In genomic region chr6:53301801-53302537, GRCh38 we compare ENCODE assay signal across 8 cellular contexts. TPM values are rescaled to one million over a fixed set of nuclear protein-coding genes. Genes with fewer than 3 reads are reported as not detected.
DNase-seq lines count a peak whose midpoint lies in the region; ATAC-seq and TF ChIP-seq lines count a peak whose summit lies in the region.

No MANE protein-coding gene starts in this region.

- peaks cover 7% of the 10 kb centered on the region for H3K36me3 Mint-ChIP-seq in T-cell

- no peak overlapping the region for H2AFZ ChIP-seq in DND-41 (ENCODE audit: low read depth, low read length)

- H3K4me3 ChIP-seq in DND-41 (ENCODE audit: low read depth in 1 of 2, low read length in 2 of 2) (peak overlapping the region in 1 of 2 experiments; percentile 14; a peak in 2 of 4 replicates), esophagus (ENCODE audit: low read depth in 1 of 2, low read length in 2 of 2) (no peak overlapping the region), prostate gland (no peak overlapping the region), WERI-Rb-1 (ENCODE audit: low read depth, low read length) (no peak overlapping the region)

- peaks cover 79 to 84% (median 81%) of the 10 kb centered on the region in 3 donors for H3K4me1 Mint-ChIP-seq in T-cell

- no peaks in the 10 kb centered on the region for H3K27me3 ChIP-seq in DND-41 (ENCODE audit: insufficient read depth, low read length, poor library complexity)
- H3K27me3 ChIP-seq in esophagus (ENCODE audit: control insufficient read depth in 1 of 2, insufficient read depth in 2 of 2, low read length in 2 of 2) = no peaks in the 10 kb centered on the region
- H3K27me3 ChIP-seq in prostate gland (replicated peaks; ENCODE audit: insufficient read depth) = no peaks in the 10 kb centered on the region
- no peaks in the 10 kb centered on the region for H3K27me3 ChIP-seq in WERI-Rb-1 (ENCODE audit: insufficient read depth, low read depth, severe bottlenecking)

- peak overlapping the region; percentile 80 to 95 for H3K27ac Mint-ChIP-seq in T-cell

- CTCF ChIA-PET in T-cell (lab: Charles Lee) = interaction anchor here (0.5 to 3.2 kb wide), 23 partner anchors 7 to 242 kb away, joined by 3 to 22 read pairs (median 5); partner anchors contain the start of gene ELOVL5 (in 1 of the 2)

- H3K9ac ChIP-seq in DND-41 (ENCODE audit: low read depth, low read length) = peak overlapping the region; percentile 53

- H3K27me3 Mint-ChIP-seq in T-cell = no peaks in the 10 kb centered on the region

- H3K4me3 Mint-ChIP-seq in T-cell = peak overlapping the region; percentile 10 to 75 (median 51)

- POLR2A ChIA-PET in T-cell (lab: Charles Lee) = interaction anchor here (0.6 to 2.2 kb wide), 15 partner anchors 8 to 46 kb away, joined by 3 to 14 read pairs (median 4); partner anchors contain the start of gene ELOVL5 (in 1 of the 2)

- peak overlapping the region; percentile 63 for H3K4me2 ChIP-seq in DND-41 (ENCODE audit: insufficient read depth, low read length)

- WGBS in esophagus, 2 donors = 62 to 64% methylated on average over 7 of the region's 7 CpGs
- WGBS in prostate gland = 72% methylated on average over 7 of the region's 7 CpGs

- H3K4me1 ChIP-seq in DND-41 (ENCODE audit: insufficient read depth, low read length) = peaks cover 73% of the 10 kb centered on the region
- peaks cover 10 to 14% of the 10 kb centered on the region in 2 donors for H3K4me1 ChIP-seq in esophagus (ENCODE audit: control insufficient read depth in 2 of 2, insufficient read depth in 2 of 2, low read length in 1 of 2)
- peaks cover 20% of the 10 kb centered on the region for H3K4me1 ChIP-seq in prostate gland (replicated peaks)

- TF ChIP-seq POLR2A in prostate gland (IDR thresholded peaks at IDR 0.05) = no peak

- intact Hi-C loops in prostate gland (cut with DNase I) (loop anchor here (5.0 kb wide), 1 partner anchor 45 kb away; the partner anchor contains the start of gene ELOVL5), head of caudate nucleus (cut with DNase I) (no loop called here)

- H3K9me3 Mint-ChIP-seq in T-cell = no peaks in the 10 kb centered on the region

- DNase-seq in DND-41 (peak; percentile 61), T-cell (no peak), prostate gland (ENCODE audit: low spot score) (no peak), WERI-Rb-1 (no peak), head of caudate nucleus (no peak), activated gamma-delta T cell treated with Interleukin-2 at 50 U/mL for 16 hours (no peak), medulla oblongata (ENCODE audit: extremely low spot score) (no peak)

- H3K36me3 ChIP-seq in DND-41 (ENCODE audit: insufficient read depth, low read length) = peaks cover 2% of the 10 kb centered on the region; the same call in 1 of the 2 replicates
- H3K36me3 ChIP-seq in esophagus (ENCODE audit: control insufficient read depth in 2 of 2, insufficient read depth in 2 of 2, low read length in 1 of 2) = no peaks in the 10 kb centered on the region
- no peaks in the 10 kb centered on the region for H3K36me3 ChIP-seq in prostate gland
- H3K36me3 ChIP-seq in WERI-Rb-1 = no peaks in the 10 kb centered on the region

- ATAC-seq in DND-41 (ENCODE audit: insufficient read depth, low read depth) (peak; percentile 54), T-cell (replicated peaks in 1 of 4) (no peak)

- H3K79me2 ChIP-seq in DND-41 (ENCODE audit: insufficient read depth, low read length) = peaks cover 83% of the 10 kb centered on the region

- no peak for TF ChIP-seq CTCF in DND-41 (IDR thresholded peaks at IDR 0.05; ENCODE audit: borderline replicate concordance, extremely low read depth, low read length, poor library complexity, severe bottlenecking)
- TF ChIP-seq CTCF in prostate gland (IDR thresholded peaks at IDR 0.05) = no peak
- no peak for TF ChIP-seq CTCF in WERI-Rb-1 (IDR thresholded peaks at IDR 0.05; ENCODE audit: low read depth, low read length)

- H4K20me1 ChIP-seq in DND-41 (ENCODE audit: insufficient read depth, low read length) = peaks cover 41% of the 10 kb centered on the region

- H3K9me3 ChIP-seq in DND-41 (ENCODE audit: insufficient read depth, low read length, severe bottlenecking) (no peaks in the 10 kb centered on the region), esophagus (ENCODE audit: control insufficient read depth in 2 of 2, insufficient read depth in 1 of 2, low read depth in 1 of 2, low read length in 1 of 2) (no peaks in the 10 kb centered on the region), prostate gland (no peaks in the 10 kb centered on the region), WERI-Rb-1 (ENCODE audit: severe bottlenecking) (no peaks in the 10 kb centered on the region)

- H3K27ac ChIP-seq in DND-41 (ENCODE audit: low read length) = peak overlapping the region; percentile 98
- peak overlapping the region; percentile 30 to 61 for H3K27ac ChIP-seq in esophagus (ENCODE audit: low read depth in 2 of 2, low read length in 1 of 2)
- H3K27ac ChIP-seq in prostate gland = peak overlapping the region; percentile 30 to 47
- H3K27ac ChIP-seq in WERI-Rb-1 = no peak overlapping the region

RNA-seq across cellular contexts. Expression of gene ELOVL5, which starts 46.8 kb away (rescaled TPM):
- 100 to 1,000 TPM in 1 of 5 donors, 10 to 100 TPM in 4; 71.4 to 101 (median 86.5) TPM for total RNA-seq in T-cell
- polyA plus RNA-seq in esophagus = 10 to 100 TPM in 1 of 2 donors, 1 to 10 TPM in 1; 9.5 to 20.1 TPM
- 100 to 1,000 TPM; 193 to 353 TPM for total RNA-seq in prostate gland
